ENCODE assay signal across 8 cellular contexts in genomic region chr14:70013269-70013873, GRCh38.
DNase-seq lines count a peak whose midpoint lies in the region; ATAC-seq and TF ChIP-seq lines count a peak whose summit lies in the region.

No MANE protein-coding gene starts in this region.

- H3K4me2 ChIP-seq in parathyroid adenoma (ENCODE audit: low read length), result no peak overlapping the region

- TF ChIP-seq POLR2A in NB4 (IDR thresholded peaks at IDR 0.05; ENCODE audit: extremely low read depth, insufficient read length), result no peak

- no peak for ATAC-seq in activated T-cell treated with anti-CD3 and anti-CD28 coated beads, Interleukin-2, amount 50 U/mL, for 4 hours

- no peaks in the 10 kb centered on the region for H3K9me3 Mint-ChIP-seq in activated T-cell treated with anti-CD3 and anti-CD28 coated beads, Interleukin-2, amount 50 U/mL, for 4 hours

- H3K4me3 Mint-ChIP-seq in activated T-cell treated with anti-CD3 and anti-CD28 coated beads, Interleukin-2, amount 50 U/mL, for 4 hours, result no peak overlapping the region

- TF ChIP-seq CTCF in NB4 (IDR thresholded peaks at IDR 0.05; ENCODE audit: low read depth, low read length) (peak; percentile 89), parathyroid adenoma (IDR thresholded peaks at IDR 0.05) (peak; percentile 50)

- peak; percentile 40 for DNase-seq in activated T-cell treated with anti-CD3 and anti-CD28 coated beads for 48 hours (ENCODE audit: low read depth)
- DNase-seq in activated T-cell treated with anti-CD3 and anti-CD28 coated beads, Interleukin-2, amount 50 U/mL, for 4 hours, result no peak
- DNase-seq in NB4 (ENCODE audit: low read depth), result peak; percentile 45
- DNase-seq in ecto neural progenitor cell (ENCODE audit: low spot score), result peak; percentile 75
- DNase-seq in LoVo (ENCODE audit: low spot score), result no peak
- no peak for DNase-seq in NCI-H2107 treated with DMSO at 0.1 percent for 48 hours (lab: John Stamatoyannopoulos, UW; ENCODE audit: unreplicated experiment)
- no peak for DNase-seq in NCI-H2107 (lab: John Stamatoyannopoulos, UW)

- H3K4me1 ChIP-seq in parathyroid adenoma, result no peaks in the 10 kb centered on the region

- H3K9ac ChIP-seq in parathyroid adenoma, result no peak overlapping the region

- no peaks in the 10 kb centered on the region for H3K27me3 ChIP-seq in parathyroid adenoma (ENCODE audit: control insufficient read depth, insufficient read depth, low read length)

- peaks cover 3% of the 10 kb centered on the region for H3K4me1 Mint-ChIP-seq in activated T-cell treated with anti-CD3 and anti-CD28 coated beads, Interleukin-2, amount 50 U/mL, for 4 hours (ENCODE audit: low read depth)

- peaks cover 22% of the 10 kb centered on the region for H3K27me3 Mint-ChIP-seq in activated T-cell treated with anti-CD3 and anti-CD28 coated beads, Interleukin-2, amount 50 U/mL, for 4 hours (ENCODE audit: low read depth)

- H3K79me2 ChIP-seq in parathyroid adenoma, result no peaks in the 10 kb centered on the region

- H3K27ac ChIP-seq in parathyroid adenoma, result no peak overlapping the region

- no peak overlapping the region for H2AFZ ChIP-seq in parathyroid adenoma

- no peaks in the 10 kb centered on the region for H3K36me3 Mint-ChIP-seq in activated T-cell treated with anti-CD3 and anti-CD28 coated beads, Interleukin-2, amount 50 U/mL, for 4 hours (ENCODE audit: insufficient read depth)

- H3K9me3 ChIP-seq in parathyroid adenoma (ENCODE audit: control insufficient read depth, low read length), result no peaks in the 10 kb centered on the region

- no peak overlapping the region for H3K4me3 ChIP-seq in NB4 (ENCODE audit: low read depth, low read length)
- no peak overlapping the region for H3K4me3 ChIP-seq in parathyroid adenoma (ENCODE audit: low read depth, low read length)

- no peaks in the 10 kb centered on the region for H3K36me3 ChIP-seq in parathyroid adenoma (ENCODE audit: control insufficient read depth, insufficient read depth, low read length)

Comparison
In these comparisons a context has a peak if more than half of its experiments do, and no peak if none do; other contexts are left out.
1. DNase-seq: peak in activated T-cell treated with anti-CD3 and anti-CD28 coated beads for 48 hours (single experiment), NB4 (single experiment) and ecto neural progenitor cell (single experiment); none in activated T-cell treated with anti-CD3 and anti-CD28 coated beads, Interleukin-2, amount 50 U/mL, for 4 hours (single experiment), LoVo (single experiment), NCI-H2107 treated with DMSO at 0.1 percent for 48 hours (single experiment) and NCI-H2107 (single experiment).